ENCODE assay signal across 8 cellular contexts in the genomic region with DNA sequence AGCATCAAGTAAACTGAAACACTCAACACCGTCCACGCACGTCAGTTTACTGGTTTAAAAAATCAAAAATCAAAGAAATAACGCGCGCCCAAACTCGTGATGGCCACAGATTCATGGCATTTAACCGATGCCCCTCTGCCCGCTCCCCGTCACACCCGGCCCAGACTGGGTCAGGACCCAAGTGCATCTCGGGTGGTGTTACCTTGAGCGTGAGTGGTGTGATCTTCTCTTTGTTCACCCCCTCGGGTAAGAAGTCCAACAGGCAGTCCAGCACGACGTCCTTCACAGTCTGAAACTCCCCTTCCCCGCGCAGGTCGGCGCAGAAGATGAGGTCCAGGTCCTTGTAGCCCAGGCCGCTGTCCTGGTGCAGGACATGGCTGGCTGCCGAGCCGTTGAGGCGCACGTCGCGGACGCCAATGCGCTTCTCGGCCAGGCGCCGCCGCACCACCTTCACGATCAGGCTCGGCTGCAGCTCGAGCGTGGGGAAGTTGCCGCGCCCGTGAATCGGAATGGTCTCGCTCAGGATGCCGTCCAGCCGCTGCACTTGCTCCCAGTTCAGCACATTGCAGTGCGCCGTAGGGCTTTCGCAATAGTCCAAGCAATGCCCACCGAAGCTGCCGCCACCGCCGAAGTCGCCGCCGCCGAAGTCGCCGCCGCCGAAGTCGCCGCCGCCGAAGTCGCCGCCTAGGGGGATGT. TPM values are rescaled to one million over a fixed set of nuclear protein-coding genes. Genes with fewer than 3 reads are reported as not detected.
DNase-seq lines count a peak whose midpoint lies in the region; ATAC-seq and TF ChIP-seq lines count a peak whose summit lies in the region.

No MANE protein-coding gene starts in this region.

- peaks cover 26% of the 10 kb centered on the region for H3K4me1 Mint-ChIP-seq in Caco-2 (ENCODE audit: low read depth, unreplicated experiment)
- peaks cover 21% of the 10 kb centered on the region for H3K4me1 Mint-ChIP-seq in activated CD4-positive, alpha-beta T cell treated with anti-CD3 and anti-CD28 coated beads, Interleukin-2, amount 10 ng/mL, durations not matched to agents 24 days and 14 days
- peaks cover 35% of the 10 kb centered on the region for H3K4me1 Mint-ChIP-seq in stimulated activated memory B cell treated with anti-CD40 and anti-IgM and Interleukin-4, amounts not matched to agents 10 μg/mL and 1 μg/mL and 100 μg/mL, for 72 hours

- H3K27me3 Mint-ChIP-seq in Caco-2 (ENCODE audit: insufficient read depth, unreplicated experiment): no peaks in the 10 kb centered on the region
- peaks cover 53% of the 10 kb centered on the region for H3K27me3 Mint-ChIP-seq in activated CD4-positive, alpha-beta T cell treated with anti-CD3 and anti-CD28 coated beads, Interleukin-2, amount 10 ng/mL, durations not matched to agents 24 days and 14 days
- peaks cover 9% of the 10 kb centered on the region for H3K27me3 Mint-ChIP-seq in stimulated activated memory B cell treated with anti-CD40 and anti-IgM and Interleukin-4, amounts not matched to agents 10 μg/mL and 1 μg/mL and 100 μg/mL, for 72 hours

- H3K4me1 ChIP-seq in Caco-2 (peaks cover 24% of the 10 kb centered on the region), HUES6 (ENCODE audit: control insufficient read depth, insufficient read depth, low read length) (peaks cover 9% of the 10 kb centered on the region; the same call in 1 of the 2 replicates), ectodermal cell (ENCODE audit: control insufficient read depth, insufficient read depth, low read length) (no peaks in the 10 kb centered on the region), lung (ENCODE audit: control insufficient read depth in 2 of 2, insufficient read depth in 2 of 2, low read length in 2 of 2) (peaks cover 2 to 8% of the 10 kb centered on the region in 2 donors)

- intact Hi-C loops in Caco-2 (cut with micrococcal nuclease; ENCODE audit: unreplicated experiment): loop anchor here (1.0 to 10.0 kb wide), 10 partner anchors 87 to 1144 kb away; no protein-coding TSS in a partner anchor
- intact Hi-C loops in activated CD4-positive, alpha-beta T cell treated with anti-CD3 and anti-CD28 coated beads, Interleukin-2, amount 10 ng/mL, durations not matched to agents 24 days and 14 days (cut with micrococcal nuclease): loop anchor here (2.0 to 10.0 kb wide), 4 partner anchors 496 to 1805 kb away; a partner anchor contains a TSS

- CTCF ChIA-PET in Caco-2 (lab: Charles Lee): interaction anchor here (0.9 kb wide), 1 partner anchor 262 kb away, joined by 11 read pairs; no protein-coding TSS in a partner anchor

- peak overlapping the region; percentile 53 for H3K9ac ChIP-seq in HUES6 (ENCODE audit: low read length)

- TF ChIP-seq CTCF in Caco-2 (IDR thresholded peaks at IDR 0.05; ENCODE audit: insufficient read depth in 1 of 2, low read depth in 1 of 2, low read length in 1 of 2, severe bottlenecking in 1 of 2, unreplicated experiment in 1 of 2) (no peak), lung (IDR thresholded peaks at IDR 0.05; ENCODE audit: control extremely low read depth, extremely low read depth) (no peak)

- DNase-seq in Caco-2 (peak in 1 of 2 experiments; percentile 48), lung (ENCODE audit: low spot score) (peak; percentile 66), NCI-H446 (lab: John Stamatoyannopoulos, UW) (no peak)
- DNase-seq in activated CD4-positive, alpha-beta T cell treated with anti-CD3 and anti-CD28 coated beads, Interleukin-2, amount 10 ng/mL, durations not matched to agents 24 days and 14 days: peak; percentile 74

- H3K27ac ChIP-seq in HUES6 (ENCODE audit: low read depth, low read length) (no peak overlapping the region), ectodermal cell (ENCODE audit: insufficient read depth, low read depth, low read length, poor library complexity, severe bottlenecking) (no peak overlapping the region), lung (ENCODE audit: low read depth in 1 of 2, low read length in 1 of 2) (peak overlapping the region; percentile 93 to 99)

- POLR2A ChIA-PET in Caco-2 (lab: Charles Lee): interaction anchor here (0.5 to 0.8 kb wide), 4 partner anchors 63 to 720 kb away, joined by 3 read pairs; no protein-coding TSS in a partner anchor

- H3K9me3 Mint-ChIP-seq in Caco-2 (ENCODE audit: unreplicated experiment): no peaks in the 10 kb centered on the region
- H3K9me3 Mint-ChIP-seq in activated CD4-positive, alpha-beta T cell treated with anti-CD3 and anti-CD28 coated beads, Interleukin-2, amount 10 ng/mL, durations not matched to agents 24 days and 14 days: no peaks in the 10 kb centered on the region
- no peaks in the 10 kb centered on the region for H3K9me3 Mint-ChIP-seq in stimulated activated memory B cell treated with anti-CD40 and anti-IgM and Interleukin-4, amounts not matched to agents 10 μg/mL and 1 μg/mL and 100 μg/mL, for 72 hours

- peak overlapping the region; percentile 73 for H3K27ac Mint-ChIP-seq in Caco-2 (ENCODE audit: unreplicated experiment)
- no peak overlapping the region for H3K27ac Mint-ChIP-seq in activated CD4-positive, alpha-beta T cell treated with anti-CD3 and anti-CD28 coated beads, Interleukin-2, amount 10 ng/mL, durations not matched to agents 24 days and 14 days
- peak overlapping the region; percentile 83 for H3K27ac Mint-ChIP-seq in stimulated activated memory B cell treated with anti-CD40 and anti-IgM and Interleukin-4, amounts not matched to agents 10 μg/mL and 1 μg/mL and 100 μg/mL, for 72 hours

- H3K27me3 ChIP-seq in Caco-2 (replicated peaks; ENCODE audit: control insufficient read depth, insufficient read depth, low read length): no peaks in the 10 kb centered on the region
- H3K27me3 ChIP-seq in HUES6 (ENCODE audit: control insufficient read depth, insufficient read depth, low read length): peaks cover 42% of the 10 kb centered on the region
- peaks cover 42% of the 10 kb centered on the region for H3K27me3 ChIP-seq in ectodermal cell (ENCODE audit: control insufficient read depth, insufficient read depth, low read length, poor library complexity, severe bottlenecking)
- no peaks in the 10 kb centered on the region for H3K27me3 ChIP-seq in lung (ENCODE audit: control insufficient read depth, insufficient read depth)

- peak overlapping the region; percentile 89 for H3K4me3 ChIP-seq in Caco-2 (ENCODE audit: low read depth, low read length)
- H3K4me3 ChIP-seq in HUES6 (ENCODE audit: low read depth, low read length): peak overlapping the region; percentile 86
- peak overlapping the region; percentile 77 for H3K4me3 ChIP-seq in ectodermal cell (ENCODE audit: insufficient read depth, low read depth, low read length)
- H3K4me3 ChIP-seq in lung: peak overlapping the region; percentile 76

- H3K9me3 ChIP-seq in Caco-2 (no peaks in the 10 kb centered on the region), HUES6 (ENCODE audit: control insufficient read depth, insufficient read depth, low read depth, low read length) (no peaks in the 10 kb centered on the region), ectodermal cell (ENCODE audit: control insufficient read depth, low read length) (no peaks in the 10 kb centered on the region), lung (ENCODE audit: control insufficient read depth in 2 of 2, insufficient read depth in 1 of 2, low read length in 1 of 2) (no peaks in the 10 kb centered on the region)

- 18 to 19% methylated on average over 65 of the region's 65 CpGs for WGBS in ectodermal cell, 2 experiments
- 2 to 5% methylated on average over 63 to 65 of the region's 65 CpGs for WGBS in lung, 2 donors

- peak overlapping the region; percentile 95 for H3K4me3 Mint-ChIP-seq in Caco-2 (ENCODE audit: unreplicated experiment)
- H3K4me3 Mint-ChIP-seq in activated CD4-positive, alpha-beta T cell treated with anti-CD3 and anti-CD28 coated beads, Interleukin-2, amount 10 ng/mL, durations not matched to agents 24 days and 14 days: peak overlapping the region; percentile 89
- peak overlapping the region; percentile 94 for H3K4me3 Mint-ChIP-seq in stimulated activated memory B cell treated with anti-CD40 and anti-IgM and Interleukin-4, amounts not matched to agents 10 μg/mL and 1 μg/mL and 100 μg/mL, for 72 hours

- peak; percentile 12 for ATAC-seq in lung (ENCODE audit: insufficient read depth, low FRiP score)
- ATAC-seq in stimulated activated memory B cell treated with anti-CD40 and anti-IgM and Interleukin-4, amounts not matched to agents 10 μg/mL and 1 μg/mL and 100 μg/mL, for 72 hours: no peak
- no peak for ATAC-seq in GM19324 (IDR thresholded peaks at IDR 0.05; ENCODE audit: low FRiP score, unreplicated experiment)

- H3K36me3 ChIP-seq in Caco-2 (ENCODE audit: control insufficient read depth, insufficient read depth, low read length) (peaks cover 2% of the 10 kb centered on the region), HUES6 (ENCODE audit: control insufficient read depth, insufficient read depth, low read length) (no peaks in the 10 kb centered on the region), ectodermal cell (ENCODE audit: control insufficient read depth, insufficient read depth, low read length) (peaks cover 4% of the 10 kb centered on the region), lung (ENCODE audit: control insufficient read depth in 2 of 2, insufficient read depth in 2 of 2, low read length in 2 of 2) (peaks cover under 1 to 6% of the 10 kb centered on the region in 2 donors)

- BruUV-seq in Caco-2 (replicated peaks; lab: Mats Ljungman, UMichigan): no TSS peak

- H3K36me3 Mint-ChIP-seq in Caco-2 (ENCODE audit: insufficient read depth, unreplicated experiment): peaks cover 74% of the 10 kb centered on the region
- no peaks in the 10 kb centered on the region for H3K36me3 Mint-ChIP-seq in activated CD4-positive, alpha-beta T cell treated with anti-CD3 and anti-CD28 coated beads, Interleukin-2, amount 10 ng/mL, durations not matched to agents 24 days and 14 days (ENCODE audit: low read depth)
- H3K36me3 Mint-ChIP-seq in stimulated activated memory B cell treated with anti-CD40 and anti-IgM and Interleukin-4, amounts not matched to agents 10 μg/mL and 1 μg/mL and 100 μg/mL, for 72 hours: peaks cover 4% of the 10 kb centered on the region

RNA-seq across cellular contexts. Expression of a gene that starts 0.9 kb away (rescaled TPM):
- total RNA-seq in Caco-2 (2022) (45.0 and 49.6 TPM in 2 replicates), lung (10 to 100 TPM; 12.0 to 29.8 TPM)
- 0.30 and 0.90 TPM in 2 replicates for total RNA-seq in activated CD4-positive, alpha-beta T cell treated with anti-CD3 and anti-CD28 coated beads, Interleukin-2, amount 10 ng/mL, durations not matched to agents 24 days and 14 days
- polyA plus RNA-seq in ectodermal cell (2013, experiment 1 of 4): 6.6 TPM
- polyA plus RNA-seq in ectodermal cell (2013, experiment 2 of 4): 7.9 TPM
- 6.1 TPM for polyA plus RNA-seq in ectodermal cell (2013, experiment 3 of 4)
- polyA plus RNA-seq in ectodermal cell (2013, experiment 4 of 4): 7.6 TPM
- polyA plus RNA-seq in lung: 1 to 10 TPM; 3.7 to 6.1 TPM

Comparison
In these comparisons a context has a peak if more than half of its experiments do, and no peak if none do; other contexts are left out.
1. DNase-seq: peak in activated CD4-positive, alpha-beta T cell treated with anti-CD3 and anti-CD28 coated beads, Interleukin-2, amount 10 ng/mL, durations not matched to agents 24 days and 14 days (single experiment) and lung (single experiment); none in NCI-H446 (0 of 2).
2. H3K27ac ChIP-seq: peak in lung (2 of 2); none in HUES6 (single experiment) and ectodermal cell (single experiment).
3. Peak in every context shown above with its lines, with median percentiles within 50 percentile points of each other: H3K4me3 ChIP-seq and H3K4me3 Mint-ChIP-seq.